12 cellular contexts compared by ENCODE assay signal in the genomic region with DNA sequence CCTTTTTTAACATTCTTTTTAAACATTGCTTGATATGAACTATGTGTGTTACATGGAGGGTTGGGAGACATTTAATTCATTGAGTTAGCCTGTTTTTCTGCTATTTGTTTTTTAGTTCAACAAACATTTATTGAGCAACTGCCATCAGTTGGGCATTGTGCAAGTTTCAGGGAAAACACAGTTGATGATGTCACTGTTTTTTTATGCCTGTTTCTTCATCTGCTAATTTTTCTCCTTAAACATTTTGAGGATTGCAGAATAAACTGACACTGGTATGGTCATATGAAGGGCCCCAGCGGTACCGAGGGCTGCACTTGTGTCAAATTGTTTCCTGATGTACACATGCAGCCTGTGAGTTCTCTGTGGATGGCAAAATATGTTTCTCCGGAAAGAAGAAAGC.
DNase-seq lines count a peak whose midpoint lies in the region; ATAC-seq and TF ChIP-seq lines count a peak whose summit lies in the region.
"Had no signal": no experiment of that assay in that cellular context is flagged by ENCODE, and none has a peak within 500 bp of the region (broad histone marks: within the 10 kb centered on the region; RNA-seq: fewer than 3 reads in every experiment).

No MANE protein-coding gene starts in this region.

- H3K27me3 ChIP-seq in BJ (ENCODE audit: control insufficient read depth, insufficient read depth, low read length) = no peaks in the 10 kb centered on the region

- CTCF ChIA-PET in BJ (lab: Yijun Ruan, JAX) = interaction anchor here (1.9 kb wide), 1 partner anchor 13 kb away, joined by 3 read pairs; no protein-coding TSS in a partner anchor

- ATAC-seq in sciatic nerve (peak; percentile 87), GM19324 (IDR thresholded peaks at IDR 0.05; ENCODE audit: low FRiP score, unreplicated experiment) (no peak)
- ATAC-seq: T-cell had no signal

- intact Hi-C loops in sciatic nerve (cut with DNase I) = no loop called here

- TF ChIP-seq CTCF in BJ (IDR thresholded peaks at IDR 0.05; ENCODE audit: insufficient read depth, low read depth, low read length) = no peak

- POLR2A ChIA-PET in BJ (lab: Charles Lee) = interaction anchor here (0.6 kb wide), 1 partner anchor 217 kb away, joined by 13 read pairs; no protein-coding TSS in a partner anchor

- no peak overlapping the region for H3K4me3 ChIP-seq in BJ (ENCODE audit: low read depth, low read length)
- H3K4me3 ChIP-seq: prostate gland had no signal

- DNase-seq in BJ (ENCODE audit: low read depth) = peak; percentile 40
- DNase-seq in SKM-1 treated with dmso at 0.1 percent for 144 hours (lab: John Stamatoyannopoulos, UW; ENCODE audit: unreplicated experiment) = peak; percentile 35
- peak; percentile 51 for DNase-seq in fibroblast of the conjunctiva (ENCODE audit: low read depth)
- DNase-seq in sciatic nerve (ENCODE audit: low spot score) = no peak
- no peak for DNase-seq in T-helper 2 cell
- no peak for DNase-seq in NCI-H69 (lab: John Stamatoyannopoulos, UW)
- no peak for DNase-seq in inferior parietal cortex (ENCODE audit: extremely low spot score)
- DNase-seq: NCI-H1092, NCI-H774, T-cell had no signal

- no peaks in the 10 kb centered on the region for H3K36me3 ChIP-seq in BJ (ENCODE audit: control insufficient read depth, insufficient read depth, low read length)
- H3K36me3 ChIP-seq: prostate gland had no signal

Comparison
In these comparisons a context has a peak if more than half of its experiments do, and no peak if none do; other contexts are left out.
1. DNase-seq: peak in BJ (single experiment), SKM-1 treated with dmso at 0.1 percent for 144 hours (single experiment) and fibroblast of the conjunctiva (single experiment); none in sciatic nerve (single experiment), T-helper 2 cell (0 of 5), NCI-H69 (single experiment) and inferior parietal cortex (single experiment).